8 cellular contexts compared by ENCODE assay signal in the genomic region with DNA sequence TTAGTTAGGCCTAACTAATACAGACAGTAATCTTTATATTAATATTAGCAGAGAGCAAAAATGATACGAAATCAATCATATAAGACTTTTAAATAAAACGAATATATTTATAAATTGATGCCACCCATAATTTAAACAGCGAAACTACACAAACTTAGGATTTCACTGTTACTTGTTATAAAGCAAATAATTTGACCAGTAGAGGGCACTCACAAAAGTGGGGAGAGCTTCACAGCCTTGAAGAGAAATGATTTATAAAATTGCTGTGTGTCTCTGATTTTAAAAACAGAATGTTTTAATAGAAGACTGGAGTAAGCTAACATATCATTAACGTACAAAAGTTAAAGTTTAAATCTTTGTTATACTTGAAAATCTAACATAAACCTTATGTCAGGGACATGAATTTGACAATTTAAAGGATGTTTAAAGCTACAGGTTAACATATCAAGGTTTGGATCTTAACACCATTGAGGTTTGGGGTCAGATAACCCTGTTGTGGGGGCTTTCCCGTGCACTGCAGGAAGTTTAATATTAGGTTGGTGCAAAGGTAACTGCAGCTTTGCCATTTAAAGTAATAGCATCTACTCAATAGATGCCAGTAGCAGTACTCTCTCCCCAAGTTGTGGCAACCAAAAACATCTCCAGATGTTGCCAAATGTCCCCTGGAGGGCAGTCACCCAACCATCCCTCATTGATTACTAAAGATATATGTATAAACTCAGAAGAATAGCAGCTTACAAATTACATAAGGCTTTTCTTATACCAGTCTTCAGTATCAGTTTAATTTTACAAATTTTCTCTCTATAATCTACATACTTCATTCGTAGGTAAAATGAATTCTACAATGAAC. TPM values are rescaled to one million over a fixed set of nuclear protein-coding genes. Genes with fewer than 3 reads are reported as not detected.
DNase-seq lines count a peak whose midpoint lies in the region; ATAC-seq and TF ChIP-seq lines count a peak whose summit lies in the region.

No MANE protein-coding gene starts in this region.

- no peak for TF ChIP-seq POLR2A in uterus (IDR thresholded peaks at IDR 0.05)

- 37 to 41% methylated on average over 6 of the region's 6 CpGs for WGBS in aorta, 2 donors

- H3K27ac ChIP-seq in uterus (no peak overlapping the region), aorta (ENCODE audit: low read depth in 1 of 2, low read length in 2 of 2) (no peak overlapping the region)

- in situ Hi-C loops in astrocyte of the spinal cord (cut with HindIII; ENCODE audit: low sequenced_read_pairs) = no loop called here

- H3K27me3 ChIP-seq in uterus (no peaks in the 10 kb centered on the region), aorta (ENCODE audit: control insufficient read depth in 1 of 2, insufficient read depth in 2 of 2, low read length in 1 of 2) (no peaks in the 10 kb centered on the region)

- H3K4me3 ChIP-seq in astrocyte of the spinal cord (ENCODE audit: low read depth, low read length) = no peak overlapping the region
- H3K4me3 ChIP-seq in uterus = no peak overlapping the region
- H3K4me3 ChIP-seq in aorta (ENCODE audit: low read length in 2 of 2) = no peak overlapping the region

- H3K4me1 ChIP-seq in uterus (peaks cover 0 to 2% of the 10 kb centered on the region in 2 donors), aorta (ENCODE audit: control insufficient read depth in 1 of 2, insufficient read depth in 2 of 2, low read length in 2 of 2) (no peaks in the 10 kb centered on the region)

- ATAC-seq in GM21381 (IDR thresholded peaks at IDR 0.05; ENCODE audit: unreplicated experiment) (peak; percentile 58), aorta (ENCODE audit: low FRiP score) (no peak)

- H3K36me3 ChIP-seq in uterus (no peaks in the 10 kb centered on the region), aorta (ENCODE audit: control insufficient read depth in 1 of 2, insufficient read depth in 2 of 2, low read length in 1 of 2) (peaks cover 0 to 2% of the 10 kb centered on the region in 2 donors)

- H3K9me3 ChIP-seq in uterus (no peaks in the 10 kb centered on the region), aorta (ENCODE audit: control insufficient read depth, low read length) (no peaks in the 10 kb centered on the region)

- peak; percentile 77 for DNase-seq in NCI-H2196 (lab: John Stamatoyannopoulos, UW; ENCODE audit: unreplicated experiment)
- DNase-seq in NCI-H2196 treated with DMSO at 0.1 percent for 48 hours (lab: John Stamatoyannopoulos, UW; ENCODE audit: unreplicated experiment) = no peak
- DNase-seq in NCI-H1694 (lab: John Stamatoyannopoulos, UW) = peak; percentile 63
- peak; percentile 70 for DNase-seq in astrocyte of the spinal cord (ENCODE audit: low read depth, low spot score)
- DNase-seq in kidney tubule cell (ENCODE audit: low spot score) = peak; percentile 43
- no peak for DNase-seq in uterus
- no peak for DNase-seq in aorta

- intact Hi-C loops in uterus (cut with DNase I; ENCODE audit: low total_unique reads) (no loop called here), aorta (cut with DNase I) (no loop called here)

- peak; percentile 67 for TF ChIP-seq CTCF in astrocyte of the spinal cord (IDR thresholded peaks at IDR 0.05; ENCODE audit: low read depth, low read length)
- peak; percentile 32 to 65 (median 54) for TF ChIP-seq CTCF in uterus (IDR thresholded peaks at IDR 0.05)

RNA-seq across cellular contexts. Expression of a gene that starts 9.3 kb away (rescaled TPM):
- 10 to 100 TPM in 3 of 4 donors, 1 to 10 TPM in 1; 4.6 to 39.5 (median 23.8) TPM for total RNA-seq in uterus
- 10 to 100 TPM; 21.8 to 29.7 TPM for total RNA-seq in aorta
- 1 to 10 TPM; 7.7 to 8.1 TPM for polyA plus RNA-seq in aorta

RNA-seq across cellular contexts. Expression of a gene that starts 46.4 kb away (rescaled TPM):
- 10 to 100 TPM; 26.9 to 90.6 (median 46.4) TPM for total RNA-seq in uterus
- 10 to 100 TPM; 21.3 to 25.3 TPM for total RNA-seq in aorta
- polyA plus RNA-seq in aorta = 10 to 100 TPM; 35.0 to 41.9 TPM

RNA-seq across cellular contexts. Expression of a gene that starts 46.4 kb away (rescaled TPM):
- total RNA-seq in uterus (1 to 10 TPM in 2 of 4 donors, under 1 TPM in 1, not detected in 1; 0.77 to 5.2 (median 4.8) TPM), aorta (1 to 10 TPM in 1 of 2 donors, under 1 TPM in 1; 0.24 to 1.2 TPM)
- polyA plus RNA-seq in aorta = under 1 TPM in 1 of 2 donors, not detected in 1; 0.64 TPM

Comparison
In these comparisons a context has a peak if more than half of its experiments do, and no peak if none do; other contexts are left out.
1. DNase-seq: peak in NCI-H2196 (single experiment), NCI-H1694 (single experiment), astrocyte of the spinal cord (single experiment) and kidney tubule cell (single experiment); none in NCI-H2196 treated with DMSO at 0.1 percent for 48 hours (single experiment), uterus (0 of 2) and aorta (0 of 2).